ENCODE assay signal across 2 cellular contexts in genomic region chr5:91282210-91282609, GRCh38.
TF ChIP-seq lines count a peak whose summit lies in the region.

No MANE protein-coding gene starts in this region.

TF ChIP-seq in HCT116, 20 proteins besides CTCF, POLR2A, EP300 and RAD21:
- TF ChIP-seq CEBPB (IDR thresholded peaks at IDR 0.05; ENCODE audit: low read depth) (no peak), SRF (IDR thresholded peaks at IDR 0.05; ENCODE audit: low read depth) (no peak), ZNF274 (IDR thresholded peaks at IDR 0.05; ENCODE audit: low read depth, low read length) (no peak), MAX (IDR thresholded peaks at IDR 0.05) (no peak), POLR2AphosphoS5 (IDR thresholded peaks at IDR 0.05; ENCODE audit: low read depth, low read length) (no peak), FOSL1 (IDR thresholded peaks at IDR 0.05; ENCODE audit: low read depth) (no peak), TCF7L2 (IDR thresholded peaks at IDR 0.05; ENCODE audit: borderline replicate concordance, extremely low read depth, insufficient read depth, insufficient read length) (no peak), YY1 (IDR thresholded peaks at IDR 0.05; ENCODE audit: extremely low read depth, insufficient replicate concordance, low read depth, low read length) (no peak), SP1 (IDR thresholded peaks at IDR 0.05; ENCODE audit: low read depth) (no peak), REST (IDR thresholded peaks at IDR 0.05; ENCODE audit: low read depth) (no peak), ATF3 (IDR thresholded peaks at IDR 0.05) (no peak), ZFX (IDR thresholded peaks at IDR 0.05) (no peak), JUND (IDR thresholded peaks at IDR 0.05) (no peak), SIN3A (IDR thresholded peaks at IDR 0.05; ENCODE audit: low read depth) (no peak), CBX3 (IDR thresholded peaks at IDR 0.05; ENCODE audit: low read depth) (no peak), ZBTB33 (IDR thresholded peaks at IDR 0.05; ENCODE audit: extremely low read depth, insufficient replicate concordance, low read length) (no peak)
TF ChIP-seq in HCT116: peak in this region for 0.

TF ChIP-seq in SK-N-SH, 30 proteins besides CTCF, POLR2A, EP300 and RAD21:
- TF ChIP-seq TEAD4 (IDR thresholded peaks at IDR 0.05; ENCODE audit: borderline replicate concordance, insufficient read depth) (no peak), YY1 (IDR thresholded peaks at IDR 0.05; ENCODE audit: low read depth) (no peak), ZBTB33 (IDR thresholded peaks at IDR 0.05; ENCODE audit: borderline replicate concordance, low read depth) (no peak), CHD2 (IDR thresholded peaks at IDR 0.05; ENCODE audit: low read length, partially characterized antibody) (no peak), EZH2phosphoT487 (IDR thresholded peaks at IDR 0.05; ENCODE audit: borderline replicate concordance, low read depth) (no peak), MAX (IDR thresholded peaks at IDR 0.05; ENCODE audit: low read depth) (no peak)
TF ChIP-seq in SK-N-SH: peak in this region for 0.
